ENCODE assay signal across 1 cellular context in genomic region chr9:99055384-99055783, GRCh38.
A peak's percentile ranks its signal among the peaks of the same experiment; 100 is the strongest.
TF ChIP-seq lines count a peak whose summit lies in the region.

No MANE protein-coding gene starts in this region.

TF ChIP-seq in HCT116, 20 proteins besides CTCF, POLR2A, EP300 and RAD21 (continued from another document):
- TF ChIP-seq CBX3 (IDR thresholded peaks at IDR 0.05; ENCODE audit: low read depth) (no peak), FOSL1 (IDR thresholded peaks at IDR 0.05; ENCODE audit: low read depth) (0 out of 2 replicates have a peak, but pooled peaks have one; percentile 13)
